8 cellular contexts compared by ENCODE assay signal in genomic region chr16:89575247-89576172, GRCh38. TPM values are rescaled to one million over a fixed set of nuclear protein-coding genes. Genes with fewer than 3 reads are reported as not detected.
DNase-seq lines count a peak whose midpoint lies in the region; ATAC-seq, FAIRE-seq and TF ChIP-seq lines count a peak whose summit lies in the region.

CPNE7 (plus strand) TSS chr16:89575758; CDS start chr16:89575898, 140 bp downstream.

- TF ChIP-seq RAD21 in H1 (IDR thresholded peaks at IDR 0.05 in 1 of 2, conservative IDR thresholded peaks at IDR 0.05 in 1 of 2; ENCODE audit: low read depth in 2 of 2, low read length in 2 of 2): no peak

- peaks cover 6% of the 10 kb centered on the region; the same call in 1 of the 2 replicates for H3K23me2 ChIP-seq in H1 (ENCODE audit: low read depth, low read length)

- H4K5ac ChIP-seq in H1 (ENCODE audit: insufficient read length, low read depth, low read length): no peak within 1 kb of the TSS

- no peak for DNase-seq in T-helper 2 cell treated with Interferon-gamma antibody and Interleukin-4, amounts not matched to agents 5 μg/mL and 100 μg/mL, for 36 hours (ENCODE audit: low spot score)
- DNase-seq in T-helper 2 cell: no peak
- peak; percentile 62 for DNase-seq in NCI-H69 (lab: John Stamatoyannopoulos, UW)
- peak in 1 of 2 experiments; percentile 72 for DNase-seq in H1 (ENCODE audit: low read depth in 1 of 2, low spot score in 2 of 2)
- peak; percentile 16 to 51 for DNase-seq in psoas muscle
- no peak for DNase-seq in HTR-8/SVneo (ENCODE audit: insufficient read length, low spot score)

- H3K36me3 Mint-ChIP-seq in T-helper 2 cell treated with Interferon-gamma antibody and Interleukin-4, amounts not matched to agents 5 μg/mL and 100 μg/mL, for 36 hours (ENCODE audit: low read depth): no peaks in the 10 kb centered on the region

- WGBS in H1 (ENCODE audit: extremely low coverage in 1 of 2, insufficient coverage in 1 of 2, insufficient read length in 1 of 2, insufficient replicate concordance in 2 of 2, low coverage in 1 of 2, low lambda C conversion rate in 2 of 2, missing lambda C conversion rate in 1 of 2), 2 experiments: 2% methylated on average over 56 of the region's 105 CpGs; no CpG with 5 or more reads in 1 of the 2 experiments
- WGBS in psoas muscle, 3 donors: 1 to 2% (median 2%) methylated on average over 51 to 105 of the region's 105 CpGs

- H3K4me3 Mint-ChIP-seq in T-helper 2 cell treated with Interferon-gamma antibody and Interleukin-4, amounts not matched to agents 5 μg/mL and 100 μg/mL, for 36 hours: peak within 1 kb of the TSS; percentile 54

- H4K20me1 ChIP-seq in H1 (replicated peaks in 1 of 2; ENCODE audit: control insufficient read depth in 1 of 2, insufficient read depth in 2 of 2, low read length in 2 of 2): peaks cover 0 to 6% of the 10 kb centered on the region in 2 experiments

- H3K27me3 ChIP-seq in H1 (replicated peaks in 1 of 4; ENCODE audit: control insufficient read depth in 3 of 4, extremely low read depth in 1 of 4, insufficient read depth in 3 of 4, low read length in 3 of 4): peaks cover 4 to 34% (median 22%) of the 10 kb centered on the region in 4 experiments; a peak in 6 of 7 replicates
- peaks cover 0 to 60% (median 23%) of the 10 kb centered on the region in 3 donors for H3K27me3 ChIP-seq in psoas muscle (ENCODE audit: insufficient read depth in 3 of 3, low read length in 2 of 3)

- H3K79me1 ChIP-seq in H1 (ENCODE audit: low read depth, low read length): no peaks in the 10 kb centered on the region

- peaks cover 17% of the 10 kb centered on the region for H3K27me3 Mint-ChIP-seq in T-helper 2 cell treated with Interferon-gamma antibody and Interleukin-4, amounts not matched to agents 5 μg/mL and 100 μg/mL, for 36 hours (ENCODE audit: low read depth)

- TF ChIP-seq CTCF in H1 (IDR thresholded peaks at IDR 0.05; ENCODE audit: control extremely low read depth in 1 of 3, insufficient read depth in 1 of 3, low read depth in 1 of 3, low read length in 3 of 3) (no peak), psoas muscle (IDR thresholded peaks at IDR 0.05) (no peak)

- intact Hi-C loops in psoas muscle (cut with DNase I): loop anchor here in 1 of 2 donors (10.0 kb wide), 1 partner anchor 59 kb away; no protein-coding TSS in a partner anchor

- H3K4ac ChIP-seq in H1 (replicated peaks; ENCODE audit: insufficient read length, low read depth, low read length): peak within 1 kb of the TSS; percentile 78

- peak within 1 kb of the TSS; percentile 62 to 82 for H3K4me2 ChIP-seq in H1 (ENCODE audit: insufficient read depth in 1 of 2, low read depth in 2 of 2, low read length in 2 of 2)

- no peak within 1 kb of the TSS for H2BK120ac ChIP-seq in H1 (replicated peaks; ENCODE audit: low read depth, low read length)

- H3K14ac ChIP-seq in H1 (ENCODE audit: insufficient read length): no peak within 1 kb of the TSS

- H3K27ac Mint-ChIP-seq in T-helper 2 cell treated with Interferon-gamma antibody and Interleukin-4, amounts not matched to agents 5 μg/mL and 100 μg/mL, for 36 hours: no peak within 1 kb of the TSS

- H2BK5ac ChIP-seq in H1 (ENCODE audit: low read depth, low read length): no peak within 1 kb of the TSS

- H3K4me3 ChIP-seq in H1 (ENCODE audit: extremely low read depth in 1 of 4, insufficient read depth in 2 of 4, low read depth in 3 of 4, low read length in 4 of 4) (peak within 1 kb of the TSS; percentile 50 to 86 (median 62)), psoas muscle (peak within 1 kb of the TSS; percentile 47)

- H3K27ac ChIP-seq in H1 (ENCODE audit: low read depth, low read length) (no peak within 1 kb of the TSS), psoas muscle (no peak within 1 kb of the TSS)

- H3K4me1 ChIP-seq in H1 (replicated peaks in 1 of 4; ENCODE audit: control insufficient read depth in 3 of 4, insufficient read depth in 4 of 4, low read length in 3 of 4) (peaks cover 0 to 10% (median 6%) of the 10 kb centered on the region in 4 experiments; a peak in 5 of 7 replicates), psoas muscle (no peaks in the 10 kb centered on the region)

- H2BK20ac ChIP-seq in H1 (ENCODE audit: low read length): no peak within 1 kb of the TSS

- peak within 1 kb of the TSS; percentile 77 for H3K56ac ChIP-seq in H1 (replicated peaks; ENCODE audit: insufficient read length, low read depth, low read length)

- H2AFZ ChIP-seq in H1 (ENCODE audit: low read length): no peak within 1 kb of the TSS; the same call in 1 of the 2 replicates

- FAIRE-seq in H1 (lab: Jason Lieb, UNC) (no peak), HTR-8/SVneo (lab: Jason Lieb, UNC) (no peak)

- POLR2A ChIA-PET in H1 (lab: Charles Lee; ENCODE audit: partially characterized antibody): interaction anchor here (0.6 to 3.4 kb wide), 10 partner anchors 9 to 127 kb away, joined by 3 to 22 read pairs (median 4); partner anchors contain the start of gene CDK10

- H3K23ac ChIP-seq in H1 (ENCODE audit: insufficient read length): no peak within 1 kb of the TSS

- CTCF ChIA-PET in H1 (lab: Charles Lee; ENCODE audit: partially characterized antibody): interaction anchor here (1.0 to 1.5 kb wide), 5 partner anchors 12 to 125 kb away, joined by 3 to 7 read pairs (median 3); no protein-coding TSS in a partner anchor

- peak within 1 kb of the TSS; percentile 17; the same call in 1 of the 2 replicates for H2BK12ac ChIP-seq in H1 (ENCODE audit: low read depth, low read length)

- H2AK5ac ChIP-seq in H1 (ENCODE audit: low read depth, low read length): no peak within 1 kb of the TSS

- H3K36me3 ChIP-seq in H1 (ENCODE audit: control insufficient read depth in 2 of 4, insufficient read depth in 4 of 4, low read length in 3 of 4): peaks cover 0 to 5% (median 2%) of the 10 kb centered on the region in 4 experiments; a peak in 4 of 8 replicates
- no peaks in the 10 kb centered on the region for H3K36me3 ChIP-seq in psoas muscle (ENCODE audit: insufficient read depth in 1 of 2, low read depth in 1 of 2)

- peak within 1 kb of the TSS in 2 of 4 experiments; percentile 18 to 20; a peak in 3 of 7 replicates for H3K9ac ChIP-seq in H1 (replicated peaks in 1 of 4; ENCODE audit: extremely low read depth in 1 of 4, low read depth in 3 of 4, low read length in 3 of 4)

- peak within 1 kb of the TSS; percentile 95 for H4K91ac ChIP-seq in H1 (replicated peaks; ENCODE audit: insufficient read length, low read length)

- peaks cover 0 to 4% of the 10 kb centered on the region in 2 experiments; a peak in 2 of 4 replicates for H3K9me3 ChIP-seq in H1 (ENCODE audit: insufficient read depth in 2 of 2, low read depth in 1 of 2, low read length in 1 of 2)
- no peaks in the 10 kb centered on the region for H3K9me3 ChIP-seq in psoas muscle

- no peaks in the 10 kb centered on the region for H3K9me3 Mint-ChIP-seq in T-helper 2 cell treated with Interferon-gamma antibody and Interleukin-4, amounts not matched to agents 5 μg/mL and 100 μg/mL, for 36 hours

- peak within 1 kb of the TSS; percentile 87; the same call in 1 of the 2 replicates for H3K18ac ChIP-seq in H1 (ENCODE audit: extremely low read depth, low read length)

- TF ChIP-seq EP300 in H1 (IDR thresholded peaks at IDR 0.05; ENCODE audit: borderline replicate concordance in 1 of 2, low read depth in 2 of 2, low read length in 2 of 2): no peak

- peaks cover 4% of the 10 kb centered on the region for H3K4me1 Mint-ChIP-seq in T-helper 2 cell treated with Interferon-gamma antibody and Interleukin-4, amounts not matched to agents 5 μg/mL and 100 μg/mL, for 36 hours (ENCODE audit: low read depth)

- no peak within 1 kb of the TSS for H2BK15ac ChIP-seq in H1 (ENCODE audit: low read length)

- TF ChIP-seq POLR2A in H1 (IDR thresholded peaks at IDR 0.05; ENCODE audit: control extremely low read depth in 1 of 2, low read depth in 2 of 2, low read length in 2 of 2): no peak

- peak within 1 kb of the TSS; percentile 94 for H4K8ac ChIP-seq in H1 (ENCODE audit: extremely low read depth, insufficient read depth, low read length)

- ATAC-seq in psoas muscle (peak in 1 of 4 donors; percentile 26), GM18909 (IDR thresholded peaks at IDR 0.05; ENCODE audit: poor library complexity, unreplicated experiment) (no peak), GM21786 (IDR thresholded peaks at IDR 0.05; ENCODE audit: unreplicated experiment) (no peak)

- no peaks in the 10 kb centered on the region for H3K79me2 ChIP-seq in H1 (ENCODE audit: control insufficient read depth in 1 of 2, insufficient read depth in 2 of 2, low read length in 2 of 2)

TF ChIP-seq in H1, 55 proteins besides CTCF, POLR2A, EP300 and RAD21 (continues in another document):
- TF ChIP-seq TBP (IDR thresholded peaks at IDR 0.05; ENCODE audit: low read depth, low read length): no peak
- TF ChIP-seq KDM4A (IDR thresholded peaks at IDR 0.05; ENCODE audit: low read depth, low read length, severe bottlenecking): peak; percentile 65
- no peak for TF ChIP-seq SP2 (IDR thresholded peaks at IDR 0.05; ENCODE audit: low read length)
- TF ChIP-seq RNF2 (IDR thresholded peaks at IDR 0.05; ENCODE audit: borderline replicate concordance, low read depth, low read length, missing control alignments, poor library complexity, severe bottlenecking): peak; percentile 19
- no peak for TF ChIP-seq SP1 (IDR thresholded peaks at IDR 0.05; ENCODE audit: low read depth, low read length)
- no peak for TF ChIP-seq NRF1 (IDR thresholded peaks at IDR 0.05; ENCODE audit: low read depth, low read length)
- TF ChIP-seq ATF2 (IDR thresholded peaks at IDR 0.05; ENCODE audit: low read length): no peak
- TF ChIP-seq ZNF274 (IDR thresholded peaks at IDR 0.05; ENCODE audit: borderline replicate concordance, extremely low read depth, low read length): no peak

RNA-seq across cellular contexts. Expression of gene CPNE7, which starts in this region (rescaled TPM):
- 21.7 and 23.7 TPM in 2 replicates for total RNA-seq in H1 (2021; fragmentation: NEBNext Ultra II Directional; extraction: Animal tissue kit (Norgen Biotek cat#: 25700))
- polyA plus RNA-seq in H1 (2011; rRNA removed) (10.0 and 17.2 TPM in 2 replicates), psoas muscle (under 1 TPM in 2 of 3 donors, not detected in 1; 0.08 to 0.21 TPM)
- polyA plus RNA-seq in H1 (2011; cell fraction: cytosol; rRNA removed): 14.5 TPM
- polyA plus RNA-seq in H1 (2011; cell fraction: nucleus; rRNA removed): 64.5 TPM
- polyA plus RNA-seq in H1 (2012, experiment 1 of 2): 18.4 to 21.5 TPM (median 20.9 TPM) in 4 replicates
- polyA plus RNA-seq in H1 (2012, experiment 2 of 2): 9.1 TPM
- polyA plus RNA-seq in H1 (2013, experiment 1 of 2): 11.5 TPM
- 11.1 TPM for polyA plus RNA-seq in H1 (2013, experiment 2 of 2)
- polyA minus RNA-seq in H1 (2011; rRNA and poly(A)+ RNA removed): 6.3 and 6.8 TPM in 2 replicates
- 10.2 TPM for polyA minus RNA-seq in H1 (2011; cell fraction: cytosol; rRNA and poly(A)+ RNA removed)
- 9.5 TPM for polyA minus RNA-seq in H1 (2011; cell fraction: nucleus; rRNA and poly(A)+ RNA removed)
- total RNA-seq in psoas muscle: not detected

Comparison
In these comparisons a context has a peak if more than half of its experiments do, and no peak if none do; other contexts are left out.
1. RNA of gene CPNE7 (total RNA-seq): 21.7 to 23.7 TPM in H1; not detected in psoas muscle; every median in the first group is over 10 times any median in the second.
2. RNA of gene CPNE7 (polyA plus RNA-seq): 9.1 to 64.5 TPM in H1; 0.08 to 0.21 TPM in psoas muscle; every median in the first group is over 4 times any median in the second.
3. Peak in DNase-seq and H3K4me3 ChIP-seq in psoas muscle; RNA of the gene not detected or under 1 TPM.